Comparison of ENCODE assay signal across 8 cellular contexts in genomic region chr2:175282300-175282699, GRCh38.
DNase-seq lines count a peak whose midpoint lies in the region; ATAC-seq and TF ChIP-seq lines count a peak whose summit lies in the region.

No MANE protein-coding gene starts in this region.

- no peaks in the 10 kb centered on the region for H3K79me2 ChIP-seq in Karpas-422 (ENCODE audit: low read length)

- no peak overlapping the region for H3K4me3 Mint-ChIP-seq in progenitor cell of endocrine pancreas (ENCODE audit: low read depth)

- H3K9ac ChIP-seq in Karpas-422 (ENCODE audit: low read length): no peak overlapping the region

- H3K36me3 ChIP-seq in Karpas-422 (ENCODE audit: insufficient read depth, low read length): no peaks in the 10 kb centered on the region
- no peaks in the 10 kb centered on the region for H3K36me3 ChIP-seq in Peyer's patch

- no peaks in the 10 kb centered on the region for H3K9me3 ChIP-seq in Karpas-422 (ENCODE audit: low read length)
- no peaks in the 10 kb centered on the region for H3K9me3 ChIP-seq in Peyer's patch

- TF ChIP-seq POLR2A in Peyer's patch (IDR thresholded peaks at IDR 0.05): no peak

- H3K4me1 Mint-ChIP-seq in progenitor cell of endocrine pancreas (ENCODE audit: low read depth): peaks cover 4% of the 10 kb centered on the region

- H3K27me3 ChIP-seq in Karpas-422 (ENCODE audit: low read length) (no peaks in the 10 kb centered on the region), Peyer's patch (no peaks in the 10 kb centered on the region)

- no peaks in the 10 kb centered on the region for H3K36me3 Mint-ChIP-seq in progenitor cell of endocrine pancreas (ENCODE audit: insufficient read depth)

- H3K4me2 ChIP-seq in Karpas-422 (ENCODE audit: low read depth, low read length, poor library complexity, severe bottlenecking): no peak overlapping the region

- H3K9me3 Mint-ChIP-seq in progenitor cell of endocrine pancreas (ENCODE audit: low read depth): no peaks in the 10 kb centered on the region

- H3K4me1 ChIP-seq in Karpas-422 (ENCODE audit: low read length) (no peaks in the 10 kb centered on the region), Peyer's patch (no peaks in the 10 kb centered on the region)

- no peak overlapping the region for H3K4me3 ChIP-seq in Karpas-422 (ENCODE audit: low read length)
- no peak overlapping the region for H3K4me3 ChIP-seq in Peyer's patch
- no peak overlapping the region for H3K4me3 ChIP-seq in fibroblast of mammary gland (ENCODE audit: control insufficient read depth, low read depth, low read length)

- peak in 4 of 6 experiments; percentile 27 to 62 (median 56) for TF ChIP-seq CTCF in Peyer's patch (IDR thresholded peaks at IDR 0.05)
- TF ChIP-seq CTCF in fibroblast of mammary gland (conservative IDR thresholded peaks at IDR 0.05; ENCODE audit: control insufficient read depth, insufficient read depth, low read depth, low read length): peak; percentile 35
- TF ChIP-seq CTCF in progenitor cell of endocrine pancreas (IDR thresholded peaks at IDR 0.05; ENCODE audit: unreplicated experiment): peak; percentile 53

- H3K9me2 ChIP-seq in Karpas-422 (replicated peaks; ENCODE audit: insufficient read depth, low read length): no peaks in the 10 kb centered on the region

- DNase-seq in AML-193 (lab: John Stamatoyannopoulos, UW) (peak; percentile 61 to 68), Karpas-422 (peak; percentile 83), Peyer's patch (no peak), fibroblast of mammary gland (ENCODE audit: low read depth) (peak; percentile 47), progenitor cell of endocrine pancreas (ENCODE audit: low spot score, unreplicated experiment) (no peak)

- no peaks in the 10 kb centered on the region for H3K27me3 Mint-ChIP-seq in progenitor cell of endocrine pancreas

- H4K20me1 ChIP-seq in Karpas-422 (ENCODE audit: insufficient read depth, low read depth, low read length): no peaks in the 10 kb centered on the region

- H3K27ac Mint-ChIP-seq in progenitor cell of endocrine pancreas: no peak overlapping the region

- ATAC-seq in GM18861 (IDR thresholded peaks at IDR 0.05; ENCODE audit: unreplicated experiment): peak; percentile 48
- no peak for ATAC-seq in GM21528 (IDR thresholded peaks at IDR 0.05; ENCODE audit: low FRiP score, unreplicated experiment)
- ATAC-seq in GM21825 (IDR thresholded peaks at IDR 0.05; ENCODE audit: unreplicated experiment): no peak

- no peak overlapping the region for H2AFZ ChIP-seq in Karpas-422 (ENCODE audit: low read length)

- H3K27ac ChIP-seq in Karpas-422 (ENCODE audit: low read length) (no peak overlapping the region), Peyer's patch (no peak overlapping the region)

Comparison
In these comparisons a context has a peak if more than half of its experiments do, and no peak if none do; other contexts are left out.
1. DNase-seq: peak in AML-193 (2 of 2), Karpas-422 (single experiment) and fibroblast of mammary gland (single experiment); none in Peyer's patch (0 of 3) and progenitor cell of endocrine pancreas (single experiment).
2. Peak in every context shown above with its lines, with median percentiles within 50 percentile points of each other: CTCF ChIP-seq.